Comparison of ENCODE assay signal across 25 cellular contexts in genomic region chr3:126447456-126448106, GRCh38. TPM values are rescaled to one million over a fixed set of nuclear protein-coding genes. Genes with fewer than 3 reads are reported as not detected.
DNase-seq lines count a peak whose midpoint lies in the region; ATAC-seq and TF ChIP-seq lines count a peak whose summit lies in the region.
"Had no signal": no experiment of that assay in that cellular context is flagged by ENCODE, and none has a peak within 500 bp of the region (broad histone marks: within the 10 kb centered on the region; RNA-seq: fewer than 3 reads in every experiment).

No MANE protein-coding gene starts in this region.

- H3K4me1 ChIP-seq in right atrium auricular region (peaks cover 0 to 5% of the 10 kb centered on the region in 2 donors), psoas muscle (peaks cover 18% of the 10 kb centered on the region)
- no peaks in the 10 kb centered on the region for H3K4me1 ChIP-seq in naive thymus-derived CD4-positive, alpha-beta T cell (ENCODE audit: control insufficient read depth in 2 of 2, insufficient read depth in 2 of 2, low read length in 2 of 2)
- H3K4me1 ChIP-seq: breast epithelium had no signal

- WGBS in psoas muscle, 3 donors, result 34 to 62% (median 41%) methylated on average over 12 of the region's 12 CpGs

- peaks cover 0 to 2% (median 0%) of the 10 kb centered on the region in 11 donors for H3K9me3 Mint-ChIP-seq in naive thymus-derived CD4-positive, alpha-beta T cell
- H3K9me3 Mint-ChIP-seq in activated naive CD8-positive, alpha-beta T cell treated with anti-CD3 and anti-CD28 coated beads, Interleukin-2, amount 50 U/mL, for 24 hours, result no peaks in the 10 kb centered on the region
- H3K9me3 Mint-ChIP-seq: activated CD8-positive, alpha-beta T cell treated with anti-CD3 and anti-CD28 coated beads for 36 hours; activated naive CD4-positive, alpha-beta T cell treated with anti-CD3 and anti-CD28 coated beads, Interleukin-2, amount 50 U/mL, for 24 hours; stimulated activated naive CD8-positive, alpha-beta T cell treated with anti-CD3 and anti-CD28 coated beads, Interleukin-15, Interleukin-2, amounts not matched to agents 100 ng/mL and 50 ng/mL, for 24 hours had no signal

- intact Hi-C loops in Right ventricle myocardium superior (cut with DNase I), result no loop called here
- intact Hi-C loops in psoas muscle (cut with DNase I), result no loop called here
- intact Hi-C loops in naive thymus-derived CD4-positive, alpha-beta T cell (cut with micrococcal nuclease), result no loop called here

- DNase-seq in right atrium auricular region (ENCODE audit: low spot score) (peak; percentile 34), Right ventricle myocardium superior (no peak), foreskin fibroblast (peak; percentile 18 to 57), psoas muscle (no peak), COR-L47 (lab: John Stamatoyannopoulos, UW) (no peak)
- DNase-seq in naive thymus-derived CD4-positive, alpha-beta T cell, result no peak
- no peak for DNase-seq in activated naive CD8-positive, alpha-beta T cell treated with anti-CD3 and anti-CD28 coated beads, Interleukin-2, amount 50 U/mL, for 24 hours
- DNase-seq: activated CD4-positive, alpha-beta T cell treated with anti-CD3 and anti-CD28 coated beads for 1 hour; activated CD8-positive, alpha-beta T cell treated with anti-CD3 and anti-CD28 coated beads for 36 hours; H7; KBM-7; left lung; mesenchymal stem cell; MG63; SHP77; stimulated activated CD4-positive, alpha-beta T cell treated with anti-CD3 and anti-CD28 coated beads, Interleukin-1b, Interleukin-23, amount 100 ng/mL, for 48 hours had no signal

- no peak for ATAC-seq in Right ventricle myocardium superior (ENCODE audit: poor library complexity)
- ATAC-seq in psoas muscle, result peak in 3 of 4 donors; percentile 37 to 49 (median 45)
- no peak for ATAC-seq in GM19397 (IDR thresholded peaks at IDR 0.05; ENCODE audit: unreplicated experiment)
- no peak for ATAC-seq in naive thymus-derived CD4-positive, alpha-beta T cell
- no peak for ATAC-seq in activated naive CD8-positive, alpha-beta T cell treated with anti-CD3 and anti-CD28 coated beads, Interleukin-2, amount 50 U/mL, for 24 hours
- ATAC-seq: activated CD8-positive, alpha-beta T cell treated with anti-CD3 and anti-CD28 coated beads for 36 hours; left lung had no signal

- H3K27me3 ChIP-seq in right atrium auricular region (no peaks in the 10 kb centered on the region), psoas muscle (ENCODE audit: insufficient read depth in 3 of 3, low read length in 2 of 3) (no peaks in the 10 kb centered on the region)
- H3K27me3 ChIP-seq in naive thymus-derived CD4-positive, alpha-beta T cell (ENCODE audit: control insufficient read depth in 2 of 2, insufficient read depth in 2 of 2, low read length in 2 of 2), result no peaks in the 10 kb centered on the region
- H3K27me3 ChIP-seq: breast epithelium, left lung, MG63 had no signal

- no peaks in the 10 kb centered on the region for H3K27me3 Mint-ChIP-seq in naive thymus-derived CD4-positive, alpha-beta T cell
- no peaks in the 10 kb centered on the region for H3K27me3 Mint-ChIP-seq in activated naive CD8-positive, alpha-beta T cell treated with anti-CD3 and anti-CD28 coated beads, Interleukin-2, amount 50 U/mL, for 24 hours
- H3K27me3 Mint-ChIP-seq: activated CD8-positive, alpha-beta T cell treated with anti-CD3 and anti-CD28 coated beads for 36 hours; activated naive CD4-positive, alpha-beta T cell treated with anti-CD3 and anti-CD28 coated beads, Interleukin-2, amount 50 U/mL, for 24 hours; stimulated activated naive CD8-positive, alpha-beta T cell treated with anti-CD3 and anti-CD28 coated beads, Interleukin-15, Interleukin-2, amounts not matched to agents 100 ng/mL and 50 ng/mL, for 24 hours had no signal

- H3K4me3 Mint-ChIP-seq in naive thymus-derived CD4-positive, alpha-beta T cell, result no peak overlapping the region
- H3K4me3 Mint-ChIP-seq in activated naive CD8-positive, alpha-beta T cell treated with anti-CD3 and anti-CD28 coated beads, Interleukin-2, amount 50 U/mL, for 24 hours, result no peak overlapping the region
- H3K4me3 Mint-ChIP-seq: activated CD8-positive, alpha-beta T cell treated with anti-CD3 and anti-CD28 coated beads for 36 hours; activated naive CD4-positive, alpha-beta T cell treated with anti-CD3 and anti-CD28 coated beads, Interleukin-2, amount 50 U/mL, for 24 hours; stimulated activated naive CD8-positive, alpha-beta T cell treated with anti-CD3 and anti-CD28 coated beads, Interleukin-15, Interleukin-2, amounts not matched to agents 100 ng/mL and 50 ng/mL, for 24 hours had no signal

- POLR2A ChIA-PET in naive thymus-derived CD4-positive, alpha-beta T cell (lab: Charles Lee), result no interaction called here

- CTCF ChIA-PET in naive thymus-derived CD4-positive, alpha-beta T cell (lab: Charles Lee), result no interaction called here

- H3K36me3 ChIP-seq in right atrium auricular region (peaks cover 47% of the 10 kb centered on the region), psoas muscle (ENCODE audit: insufficient read depth in 1 of 2, low read depth in 1 of 2) (peaks cover 0 to 52% of the 10 kb centered on the region in 2 donors)
- peaks cover 0 to 61% (median 0%) of the 10 kb centered on the region in 3 experiments for H3K36me3 ChIP-seq in naive thymus-derived CD4-positive, alpha-beta T cell (ENCODE audit: control insufficient read depth in 2 of 3, insufficient read depth in 3 of 3, low read length in 3 of 3)

- H3K4me3 ChIP-seq in right atrium auricular region (no peak overlapping the region), foreskin fibroblast (ENCODE audit: low read depth in 1 of 2, low read length in 2 of 2) (no peak overlapping the region), psoas muscle (no peak overlapping the region)
- no peak overlapping the region for H3K4me3 ChIP-seq in naive thymus-derived CD4-positive, alpha-beta T cell (ENCODE audit: low read length)
- H3K4me3 ChIP-seq: breast epithelium, left lung, MG63, smooth muscle cell had no signal

- H3K36me3 Mint-ChIP-seq in naive thymus-derived CD4-positive, alpha-beta T cell, result peaks cover 5 to 29% (median 15%) of the 10 kb centered on the region in 5 donors
- peaks cover 9% of the 10 kb centered on the region for H3K36me3 Mint-ChIP-seq in activated naive CD8-positive, alpha-beta T cell treated with anti-CD3 and anti-CD28 coated beads, Interleukin-2, amount 50 U/mL, for 24 hours (ENCODE audit: low read depth)

- TF ChIP-seq CTCF in right atrium auricular region (IDR thresholded peaks at IDR 0.05) (no peak), foreskin fibroblast (IDR thresholded peaks at IDR 0.05; ENCODE audit: low read depth, low read length) (no peak), psoas muscle (IDR thresholded peaks at IDR 0.05) (no peak)

- H3K27ac ChIP-seq in right atrium auricular region, result no peak overlapping the region
- H3K27ac ChIP-seq in psoas muscle, result no peak overlapping the region
- H3K27ac ChIP-seq in naive thymus-derived CD4-positive, alpha-beta T cell (ENCODE audit: low read depth, low read length), result no peak overlapping the region
- H3K27ac ChIP-seq: breast epithelium, left lung had no signal

- H3K27ac Mint-ChIP-seq in naive thymus-derived CD4-positive, alpha-beta T cell, result peak overlapping the region in 1 of 9 donors; percentile 19
- H3K27ac Mint-ChIP-seq in activated naive CD8-positive, alpha-beta T cell treated with anti-CD3 and anti-CD28 coated beads, Interleukin-2, amount 50 U/mL, for 24 hours, result no peak overlapping the region
- H3K27ac Mint-ChIP-seq: activated CD8-positive, alpha-beta T cell treated with anti-CD3 and anti-CD28 coated beads for 36 hours; activated naive CD4-positive, alpha-beta T cell treated with anti-CD3 and anti-CD28 coated beads, Interleukin-2, amount 50 U/mL, for 24 hours; stimulated activated naive CD8-positive, alpha-beta T cell treated with anti-CD3 and anti-CD28 coated beads, Interleukin-15, Interleukin-2, amounts not matched to agents 100 ng/mL and 50 ng/mL, for 24 hours had no signal

- peaks cover 0 to 13% (median 4%) of the 10 kb centered on the region in 7 donors for H3K4me1 Mint-ChIP-seq in naive thymus-derived CD4-positive, alpha-beta T cell
- no peaks in the 10 kb centered on the region for H3K4me1 Mint-ChIP-seq in activated naive CD8-positive, alpha-beta T cell treated with anti-CD3 and anti-CD28 coated beads, Interleukin-2, amount 50 U/mL, for 24 hours

- H3K9me3 ChIP-seq in right atrium auricular region (no peaks in the 10 kb centered on the region), psoas muscle (no peaks in the 10 kb centered on the region)
- no peaks in the 10 kb centered on the region for H3K9me3 ChIP-seq in naive thymus-derived CD4-positive, alpha-beta T cell (ENCODE audit: control insufficient read depth in 2 of 3, low read length in 3 of 3)
- H3K9me3 ChIP-seq: breast epithelium, left lung, MG63 had no signal

RNA-seq across cellular contexts. Expression of gene ZXDC, which starts 28.1 kb away (rescaled TPM):
- 10 to 100 TPM; 18.9 to 25.5 TPM for total RNA-seq in right atrium auricular region
- total RNA-seq in Right ventricle myocardium superior, result 16.1 TPM
- 10 to 100 TPM; 30.3 to 39.5 (median 35.9) TPM for total RNA-seq in psoas muscle
- polyA plus RNA-seq in psoas muscle, result 10 to 100 TPM; 10.6 to 20.8 (median 16.8) TPM
- 10 to 100 TPM; 33.7 to 71.9 (median 67.6) TPM for total RNA-seq in naive thymus-derived CD4-positive, alpha-beta T cell
- polyA plus RNA-seq in naive thymus-derived CD4-positive, alpha-beta T cell, result 10 to 100 TPM; 10.3 to 24.1 TPM

RNA-seq across cellular contexts. Expression of gene CFAP100, which starts 52.9 kb away (rescaled TPM):
- total RNA-seq in right atrium auricular region (not detected), Right ventricle myocardium superior (not detected), psoas muscle (not detected)
- not detected for polyA plus RNA-seq in psoas muscle
- not detected for total RNA-seq in naive thymus-derived CD4-positive, alpha-beta T cell
- not detected for polyA plus RNA-seq in naive thymus-derived CD4-positive, alpha-beta T cell
- total RNA-seq: A673; activated CD8-positive, alpha-beta T cell treated with anti-CD3 and anti-CD28 coated beads for 36 hours; breast epithelium; glomerular endothelial cell; pulmonary artery endothelial cell; smooth muscle cell had no signal
- polyA plus RNA-seq: BJ, smooth muscle cell had no signal

Comparison
In these comparisons a context has a peak if more than half of its experiments do, and no peak if none do; other contexts are left out.
1. DNase-seq: peak in right atrium auricular region (single experiment) and foreskin fibroblast (2 of 2); none in Right ventricle myocardium superior (single experiment), psoas muscle (0 of 2), naive thymus-derived CD4-positive, alpha-beta T cell (0 of 9), COR-L47 (single experiment) and activated naive CD8-positive, alpha-beta T cell treated with anti-CD3 and anti-CD28 coated beads, Interleukin-2, amount 50 U/mL, for 24 hours (single experiment).
2. ATAC-seq: peak in psoas muscle (3 of 4); none in Right ventricle myocardium superior (single experiment), GM19397 (single experiment), naive thymus-derived CD4-positive, alpha-beta T cell (single experiment) and activated naive CD8-positive, alpha-beta T cell treated with anti-CD3 and anti-CD28 coated beads, Interleukin-2, amount 50 U/mL, for 24 hours (single experiment).